Comparison of ENCODE assay signal across 19 cellular contexts in the genomic region with DNA sequence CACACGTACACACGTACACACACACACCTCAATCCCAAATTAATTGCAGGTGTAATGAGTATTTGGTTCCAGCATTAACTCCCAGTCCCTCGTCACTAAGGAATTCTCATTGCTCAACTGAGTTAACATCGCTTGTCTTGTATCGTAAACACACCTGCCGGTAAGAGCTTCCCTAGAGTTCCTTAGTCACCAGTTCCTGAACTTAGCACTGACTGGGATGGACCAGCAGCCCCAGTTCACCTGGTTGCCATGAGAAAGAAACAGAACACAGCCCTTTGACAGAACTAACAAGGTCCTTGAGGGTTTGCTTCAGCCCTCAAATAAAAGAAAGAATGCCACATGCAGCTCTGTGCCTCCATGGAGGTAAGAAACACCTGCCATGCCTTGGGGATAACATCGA.
"Had no signal": no experiment of that assay in that cellular context is flagged by ENCODE, and none has a peak within 500 bp of the region (broad histone marks: within the 10 kb centered on the region; RNA-seq: fewer than 3 reads in every experiment).

No MANE protein-coding gene starts in this region.

- H3K4me1 ChIP-seq: right lobe of liver had no signal

- H3K4me3 ChIP-seq: adrenal gland, left ventricle myocardium inferior, mucosa of descending colon, ovary, right lobe of liver, smooth muscle cell had no signal

- H3K27ac ChIP-seq: adrenal gland, left ventricle myocardium inferior, ovary, right lobe of liver, WERI-Rb-1 had no signal

- H3K9me3 ChIP-seq: adrenal gland, left ventricle myocardium inferior, mucosa of descending colon, ovary, right lobe of liver had no signal

- ATAC-seq: activated CD4-positive, alpha-beta T cell treated with anti-CD3 and anti-CD28 coated beads for 36 hours; activated CD8-positive, alpha-beta T cell treated with anti-CD3 and anti-CD28 coated beads, Interleukin-2, amount 10 ng/mL, durations not matched to agents 7 days and 5 days; mucosa of descending colon; naive thymus-derived CD4-positive, alpha-beta T cell; right lobe of liver had no signal

- H3K27me3 ChIP-seq: adrenal gland, ovary, right lobe of liver had no signal

- DNase-seq: activated CD4-positive, alpha-beta T cell treated with anti-CD3 and anti-CD28 coated beads for 36 hours; activated CD8-positive, alpha-beta memory T cell treated with anti-CD3 and anti-CD28 coated beads, Interleukin-2, amount 50 U/mL, for 4 hours; activated CD8-positive, alpha-beta T cell treated with anti-CD3 and anti-CD28 coated beads, Interleukin-2, amount 10 ng/mL, durations not matched to agents 7 days and 5 days; activated effector memory CD4-positive, alpha-beta T cell treated with anti-CD3 and anti-CD28 coated beads, Interleukin-2, amount 50 U/mL, for 16 hours; activated T-cell treated with anti-CD3 and anti-CD28 coated beads, Interleukin-2, amount 50 U/mL, for 48 hours; adrenal gland; erythroblast; islet precursor cell; left ventricle myocardium inferior; mucosa of descending colon; naive thymus-derived CD4-positive, alpha-beta T cell; ovary; right lobe of liver; stimulated activated CD4-positive, alpha-beta T cell treated with anti-CD3 and anti-CD28 coated beads, Interleukin-4, amount 100 ng/mL, for 4 hours; stimulated activated CD8-positive, alpha-beta memory T cell treated with anti-CD3 and anti-CD28 coated beads, Interleukin-4, amount 100 ng/mL, for 48 hours; stimulated activated naive CD4-positive, alpha-beta T cell treated with Interleukin-2 at 50 U/mL for 16 hours; substantia nigra; WERI-Rb-1 had no signal

- H3K36me3 ChIP-seq: adrenal gland, left ventricle myocardium inferior, ovary, right lobe of liver, WERI-Rb-1 had no signal
